ENCODE assay signal across 16 cellular contexts in genomic region chrX:12263211-12263610, GRCh38.
DNase-seq lines count a peak whose midpoint lies in the region; ATAC-seq and TF ChIP-seq lines count a peak whose summit lies in the region.
"Had no signal": no experiment of that assay in that cellular context is flagged by ENCODE, and none has a peak within 500 bp of the region (broad histone marks: within the 10 kb centered on the region; RNA-seq: fewer than 3 reads in every experiment).

No MANE protein-coding gene starts in this region.

- no peak overlapping the region for H3K27ac ChIP-seq in mammary epithelial cell (ENCODE audit: insufficient read depth, low read depth, low read length)
- H3K27ac ChIP-seq in PC-3 (ENCODE audit: low read length): no peak overlapping the region
- H3K27ac ChIP-seq in urinary bladder (ENCODE audit: low read depth): peak overlapping the region; percentile 10
- H3K27ac ChIP-seq: 22Rv1, BLaER1 had no signal

- dilution Hi-C loops in mammary epithelial cell (cut with HindIII; ENCODE audit: low sequenced_read_pairs): no loop called here

- H4K20me1 ChIP-seq in mammary epithelial cell (ENCODE audit: insufficient read depth, low read length): no peaks in the 10 kb centered on the region
- H4K20me1 ChIP-seq in PC-3 (ENCODE audit: low read length): no peaks in the 10 kb centered on the region
- H4K20me1 ChIP-seq: BLaER1 had no signal

- H3K4me1 Mint-ChIP-seq in MCF 10A (ENCODE audit: insufficient read depth, unreplicated experiment): peaks cover 6% of the 10 kb centered on the region
- no peaks in the 10 kb centered on the region for H3K4me1 Mint-ChIP-seq in natural killer cell
- H3K4me1 Mint-ChIP-seq: CD8-positive, alpha-beta memory T cell; H9 had no signal

- no peak overlapping the region for H3K9ac ChIP-seq in mammary epithelial cell (ENCODE audit: insufficient read depth, low read length)
- no peak overlapping the region for H3K9ac ChIP-seq in PC-3 (ENCODE audit: low read length)
- H3K9ac ChIP-seq: BLaER1 had no signal

- H3K9me3 ChIP-seq in mammary epithelial cell (replicated peaks; ENCODE audit: insufficient read depth, low read length): no peaks in the 10 kb centered on the region
- H3K9me3 ChIP-seq in PC-3 (ENCODE audit: low read length): no peaks in the 10 kb centered on the region
- H3K9me3 ChIP-seq: BLaER1 had no signal

- H2AFZ ChIP-seq in mammary epithelial cell (ENCODE audit: low read depth, low read length) (peak overlapping the region; percentile 28), PC-3 (ENCODE audit: low read length) (no peak overlapping the region)

- H3K4me3 Mint-ChIP-seq in MCF 10A (ENCODE audit: unreplicated experiment): no peak overlapping the region
- no peak overlapping the region for H3K4me3 Mint-ChIP-seq in natural killer cell
- H3K4me3 Mint-ChIP-seq: CD8-positive, alpha-beta memory T cell; H9 had no signal

- H3K9me3 Mint-ChIP-seq in MCF 10A (ENCODE audit: unreplicated experiment): peaks cover 14% of the 10 kb centered on the region
- H3K9me3 Mint-ChIP-seq in natural killer cell: no peaks in the 10 kb centered on the region

- CTCF ChIA-PET in mammary epithelial cell (lab: Charles Lee; ENCODE audit: low non-redundant PET) (no interaction called here), MCF 10A (lab: Yijun Ruan, JAX) (no interaction called here), PC-3 (lab: Charles Lee) (no interaction called here)

- TF ChIP-seq CTCF in mammary epithelial cell (conservative IDR thresholded peaks at IDR 0.05 in 1 of 2, IDR thresholded peaks at IDR 0.05 in 1 of 2; ENCODE audit: extremely low read depth in 1 of 2, insufficient read depth in 1 of 2, low read depth in 1 of 2, low read length in 2 of 2): no peak
- no peak for TF ChIP-seq CTCF in MCF 10A (IDR thresholded peaks at IDR 0.05; ENCODE audit: unreplicated experiment)
- TF ChIP-seq CTCF in PC-3 (conservative IDR thresholded peaks at IDR 0.05; ENCODE audit: low read depth, low read length): no peak
- TF ChIP-seq CTCF in epithelial cell of esophagus (IDR thresholded peaks at IDR 0.05; ENCODE audit: insufficient read depth, low read depth, low read length, missing control alignments): no peak
- no peak for TF ChIP-seq CTCF in natural killer cell (IDR thresholded peaks at IDR 0.05)

- H3K27me3 ChIP-seq in mammary epithelial cell (ENCODE audit: insufficient read depth, low read length): no peaks in the 10 kb centered on the region
- H3K27me3 ChIP-seq in PC-3 (ENCODE audit: low read length): no peaks in the 10 kb centered on the region

- H3K36me3 Mint-ChIP-seq in MCF 10A (ENCODE audit: insufficient read depth, unreplicated experiment): no peaks in the 10 kb centered on the region
- H3K36me3 Mint-ChIP-seq in natural killer cell: no peaks in the 10 kb centered on the region
- H3K36me3 Mint-ChIP-seq: CD8-positive, alpha-beta memory T cell had no signal

- DNase-seq in mammary epithelial cell (peak; percentile 50), MCF 10A (ENCODE audit: unreplicated experiment) (no peak), PC-3 (peak; percentile 32), epithelial cell of esophagus (ENCODE audit: low read depth) (peak; percentile 27), natural killer cell (no peak)
- no peak for DNase-seq in activated CD4-positive, alpha-beta T cell treated with anti-CD3 and anti-CD28 coated beads, Interleukin-2, amount 50 U/mL, for 4 hours
- DNase-seq: AML-193; CD8-positive, alpha-beta memory T cell; DMS 273 treated with DMSO at 0.1 percent for 48 hours; GOT3; H9 had no signal

- intact Hi-C loops in mammary epithelial cell (cut with micrococcal nuclease): no loop called here
- intact Hi-C loops in MCF 10A (cut with micrococcal nuclease): no loop called here
- intact Hi-C loops in PC-3 (cut with micrococcal nuclease): no loop called here
- intact Hi-C loops in natural killer cell (cut with micrococcal nuclease): no loop called here

- H3K9me2 ChIP-seq in PC-3 (replicated peaks; ENCODE audit: low read length): no peaks in the 10 kb centered on the region

- no peaks in the 10 kb centered on the region for H3K79me2 ChIP-seq in mammary epithelial cell (ENCODE audit: insufficient read depth, low read length)
- H3K79me2 ChIP-seq in PC-3 (ENCODE audit: low read length): no peaks in the 10 kb centered on the region

- BruUV-seq in mammary epithelial cell (replicated peaks; lab: Mats Ljungman, UMichigan) (no TSS peak), MCF 10A (replicated peaks; lab: Mats Ljungman, UMichigan) (no TSS peak), PC-3 (replicated peaks; lab: Mats Ljungman, UMichigan) (no TSS peak)

- H3K27me3 Mint-ChIP-seq in MCF 10A (ENCODE audit: insufficient read depth, unreplicated experiment) (no peaks in the 10 kb centered on the region), natural killer cell (ENCODE audit: low read depth in 2 of 2) (peaks cover 0 to 7% of the 10 kb centered on the region in 2 donors)
- H3K27me3 Mint-ChIP-seq: CD8-positive, alpha-beta memory T cell had no signal

- in situ Hi-C loops in mammary epithelial cell (cut with MboI; ENCODE audit: low sequenced_read_pairs in 2 of 2): no loop called here

- H3K4me2 ChIP-seq in mammary epithelial cell (ENCODE audit: insufficient read depth, low read depth, low read length): no peak overlapping the region
- H3K4me2 ChIP-seq in PC-3 (ENCODE audit: low read length): no peak overlapping the region
- H3K4me2 ChIP-seq: BLaER1 had no signal

- H3K27ac Mint-ChIP-seq in MCF 10A (ENCODE audit: low read depth, unreplicated experiment): no peak overlapping the region
- no peak overlapping the region for H3K27ac Mint-ChIP-seq in natural killer cell
- H3K27ac Mint-ChIP-seq: CD8-positive, alpha-beta memory T cell; H9 had no signal

- H3K4me3 ChIP-seq in mammary epithelial cell (replicated peaks in 1 of 3; ENCODE audit: insufficient read depth in 1 of 3, low read depth in 2 of 3, low read length in 3 of 3) (no peak overlapping the region), PC-3 (ENCODE audit: low read length) (no peak overlapping the region), epithelial cell of esophagus (ENCODE audit: low read length) (no peak overlapping the region), urinary bladder (ENCODE audit: low read depth, low read length) (no peak overlapping the region)
- H3K4me3 ChIP-seq: BLaER1, GM12878 had no signal

- H3F3A ChIP-seq in PC-3 (ENCODE audit: low read length, unreplicated experiment): no peaks in the 10 kb centered on the region

- 100% methylated on average over 1 of the region's 1 CpG for whole genome bisulfite sequencing in mammary epithelial cell (ENCODE audit: low coverage, missing lambda C conversion rate)
- WGBS in urinary bladder: 85% methylated on average over 1 of the region's 1 CpG

- H3K4me1 ChIP-seq in mammary epithelial cell (ENCODE audit: insufficient read depth, low read length) (peaks cover 6% of the 10 kb centered on the region), PC-3 (ENCODE audit: insufficient read depth, low read length) (peaks cover 5% of the 10 kb centered on the region; the same call in 1 of the 2 replicates), urinary bladder (ENCODE audit: insufficient read depth) (no peaks in the 10 kb centered on the region)
- H3K4me1 ChIP-seq: BLaER1 had no signal

- H3K36me3 ChIP-seq in mammary epithelial cell (ENCODE audit: insufficient read depth, low read length) (no peaks in the 10 kb centered on the region), PC-3 (ENCODE audit: low read depth, low read length) (no peaks in the 10 kb centered on the region), urinary bladder (ENCODE audit: insufficient read depth) (no peaks in the 10 kb centered on the region)
- H3K36me3 ChIP-seq: BLaER1 had no signal

- no peak for ATAC-seq in PC-3
- no peak for ATAC-seq in natural killer cell
- no peak for ATAC-seq in HG03439 (IDR thresholded peaks at IDR 0.05; ENCODE audit: unreplicated experiment)
- ATAC-seq: GM12878 had no signal

- POLR2A ChIA-PET in MCF 10A (lab: Yijun Ruan, JAX): no interaction called here
- POLR2A ChIA-PET in PC-3 (lab: Charles Lee; ENCODE audit: unreplicated experiment): no interaction called here

Comparison
In these comparisons a context has a peak if more than half of its experiments do, and no peak if none do; other contexts are left out.
1. DNase-seq: peak in mammary epithelial cell (single experiment), PC-3 (single experiment) and epithelial cell of esophagus (single experiment); none in MCF 10A (single experiment), natural killer cell (single experiment) and activated CD4-positive, alpha-beta T cell treated with anti-CD3 and anti-CD28 coated beads, Interleukin-2, amount 50 U/mL, for 4 hours (0 of 2).